In genomic region chr12:14962797-14963196, GRCh38 we compare ENCODE assay signal across 2 cellular contexts.
TF ChIP-seq lines count a peak whose summit lies in the region.

No MANE protein-coding gene starts in this region.

TF ChIP-seq in SK-N-SH, 30 proteins besides CTCF, POLR2A, EP300 and RAD21 (continued from another document):
- TF ChIP-seq IRF3 (IDR thresholded peaks at IDR 0.05; ENCODE audit: low read depth, low read length) (no peak), YY1 (IDR thresholded peaks at IDR 0.05; ENCODE audit: low read depth) (no peak), CHD2 (IDR thresholded peaks at IDR 0.05; ENCODE audit: low read length, partially characterized antibody) (no peak), FOXJ3 (CRISPR knock-in tag; IDR thresholded peaks at IDR 0.05) (no peak), GATA2 (CRISPR knock-in tag; IDR thresholded peaks at IDR 0.05) (no peak), GABPA (IDR thresholded peaks at IDR 0.05; ENCODE audit: low read depth) (no peak), MEF2A (IDR thresholded peaks at IDR 0.05; ENCODE audit: borderline replicate concordance, low read depth) (no peak)
- TF ChIP-seq, protein P1, sequence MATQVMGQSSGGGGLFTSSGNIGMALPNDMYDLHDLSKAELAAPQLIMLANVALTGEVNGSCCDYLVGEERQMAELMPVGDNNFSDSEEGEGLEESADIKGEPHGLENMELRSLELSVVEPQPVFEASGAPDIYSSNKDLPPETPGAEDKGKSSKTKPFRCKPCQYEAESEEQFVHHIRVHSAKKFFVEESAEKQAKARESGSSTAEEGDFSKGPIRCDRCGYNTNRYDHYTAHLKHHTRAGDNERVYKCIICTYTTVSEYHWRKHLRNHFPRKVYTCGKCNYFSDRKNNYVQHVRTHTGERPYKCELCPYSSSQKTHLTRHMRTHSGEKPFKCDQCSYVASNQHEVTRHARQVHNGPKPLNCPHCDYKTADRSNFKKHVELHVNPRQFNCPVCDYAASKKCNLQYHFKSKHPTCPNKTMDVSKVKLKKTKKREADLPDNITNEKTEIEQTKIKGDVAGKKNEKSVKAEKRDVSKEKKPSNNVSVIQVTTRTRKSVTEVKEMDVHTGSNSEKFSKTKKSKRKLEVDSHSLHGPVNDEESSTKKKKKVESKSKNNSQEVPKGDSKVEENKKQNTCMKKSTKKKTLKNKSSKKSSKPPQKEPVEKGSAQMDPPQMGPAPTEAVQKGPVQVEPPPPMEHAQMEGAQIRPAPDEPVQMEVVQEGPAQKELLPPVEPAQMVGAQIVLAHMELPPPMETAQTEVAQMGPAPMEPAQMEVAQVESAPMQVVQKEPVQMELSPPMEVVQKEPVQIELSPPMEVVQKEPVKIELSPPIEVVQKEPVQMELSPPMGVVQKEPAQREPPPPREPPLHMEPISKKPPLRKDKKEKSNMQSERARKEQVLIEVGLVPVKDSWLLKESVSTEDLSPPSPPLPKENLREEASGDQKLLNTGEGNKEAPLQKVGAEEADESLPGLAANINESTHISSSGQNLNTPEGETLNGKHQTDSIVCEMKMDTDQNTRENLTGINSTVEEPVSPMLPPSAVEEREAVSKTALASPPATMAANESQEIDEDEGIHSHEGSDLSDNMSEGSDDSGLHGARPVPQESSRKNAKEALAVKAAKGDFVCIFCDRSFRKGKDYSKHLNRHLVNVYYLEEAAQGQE (IDR thresholded peaks at IDR 0.05; ENCODE audit: low read depth, low read length), result no peak

TF ChIP-seq in SK-N-SH treated with all-trans-retinoic acid at 6 μM for 48 hours, 23 proteins besides CTCF, POLR2A, EP300 and RAD21 (continued from another document):
- TF ChIP-seq ZNF8 (CRISPR knock-in tag; IDR thresholded peaks at IDR 0.05), result no peak
